8 cellular contexts compared by ENCODE assay signal in genomic region chr14:60327447-60328331, GRCh38.
DNase-seq lines count a peak whose midpoint lies in the region; ATAC-seq and TF ChIP-seq lines count a peak whose summit lies in the region.

No MANE protein-coding gene starts in this region.

- H3K27me3 Mint-ChIP-seq in activated T-cell treated with anti-CD3 and anti-CD28 coated beads, Interleukin-2, amount 50 U/mL, for 4 hours (ENCODE audit: low read depth), result peaks cover 21% of the 10 kb centered on the region

- H3K36me3 Mint-ChIP-seq in activated T-cell treated with anti-CD3 and anti-CD28 coated beads, Interleukin-2, amount 50 U/mL, for 4 hours (ENCODE audit: insufficient read depth), result no peaks in the 10 kb centered on the region

- peak overlapping the region; percentile 50 for H3K4me3 ChIP-seq in retinal pigment epithelial cell (ENCODE audit: low read length)

- peak overlapping the region; percentile 88 for H3K4me3 Mint-ChIP-seq in activated T-cell treated with anti-CD3 and anti-CD28 coated beads, Interleukin-2, amount 50 U/mL, for 4 hours

- ATAC-seq in HG02938 (IDR thresholded peaks at IDR 0.05; ENCODE audit: unreplicated experiment), result peak; percentile 43
- ATAC-seq in activated T-cell treated with anti-CD3 and anti-CD28 coated beads, Interleukin-2, amount 50 U/mL, for 4 hours, result peak; percentile 36 to 44
- ATAC-seq in Right ventricle myocardium superior (ENCODE audit: poor library complexity), result peak; percentile 80

- intact Hi-C loops in Right ventricle myocardium superior (cut with DNase I), result no loop called here
- intact Hi-C loops in posterior vena cava (cut with DNase I), result no loop called here

- DNase-seq in activated gamma-delta T cell treated with Interleukin-2 at 50 U/mL for 16 hours (peak; percentile 19), activated gamma-delta T cell (lab: John Stamatoyannopoulos, UW) (no peak), NCI-H2227 treated with DMSO at 0.1 percent for 48 hours (lab: John Stamatoyannopoulos, UW) (peak; percentile 56), Right ventricle myocardium superior (no peak), retinal pigment epithelial cell (ENCODE audit: low read depth) (no peak), posterior vena cava (ENCODE audit: low spot score) (no peak)
- peak; percentile 15 for DNase-seq in activated T-cell treated with anti-CD3 and anti-CD28 coated beads, Interleukin-2, amount 50 U/mL, for 4 hours

- peaks cover 23% of the 10 kb centered on the region for H3K4me1 Mint-ChIP-seq in activated T-cell treated with anti-CD3 and anti-CD28 coated beads, Interleukin-2, amount 50 U/mL, for 4 hours (ENCODE audit: low read depth)

- TF ChIP-seq CTCF in retinal pigment epithelial cell (conservative IDR thresholded peaks at IDR 0.05; ENCODE audit: low read depth, low read length), result peak; percentile 20

- H3K9me3 Mint-ChIP-seq in activated T-cell treated with anti-CD3 and anti-CD28 coated beads, Interleukin-2, amount 50 U/mL, for 4 hours, result no peaks in the 10 kb centered on the region

Comparison
In these comparisons a context has a peak if more than half of its experiments do, and no peak if none do; other contexts are left out.
1. DNase-seq: peak in activated gamma-delta T cell treated with Interleukin-2 at 50 U/mL for 16 hours (single experiment), NCI-H2227 treated with DMSO at 0.1 percent for 48 hours (single experiment) and activated T-cell treated with anti-CD3 and anti-CD28 coated beads, Interleukin-2, amount 50 U/mL, for 4 hours (single experiment); none in activated gamma-delta T cell (single experiment), Right ventricle myocardium superior (single experiment), retinal pigment epithelial cell (single experiment) and posterior vena cava (single experiment).
2. Peak in every context shown above with its lines, with median percentiles within 50 percentile points of each other: ATAC-seq.